In genomic region chrX:53072418-53073114, GRCh38 we compare ENCODE assay signal across 8 cellular contexts. TPM values are rescaled to one million over a fixed set of nuclear protein-coding genes. Genes with fewer than 3 reads are reported as not detected.
DNase-seq lines count a peak whose midpoint lies in the region; ATAC-seq, FAIRE-seq and TF ChIP-seq lines count a peak whose summit lies in the region.

No MANE protein-coding gene starts in this region.

- TF ChIP-seq CTCF in H1 (IDR thresholded peaks at IDR 0.05; ENCODE audit: control extremely low read depth in 1 of 3, insufficient read depth in 1 of 3, low read depth in 1 of 3, low read length in 3 of 3) (no peak), GM20000 (IDR thresholded peaks at IDR 0.05; ENCODE audit: extremely low read depth, missing control alignments) (no peak)

- TF ChIP-seq EP300 in H1 (IDR thresholded peaks at IDR 0.05; ENCODE audit: borderline replicate concordance in 1 of 2, low read depth in 2 of 2, low read length in 2 of 2), result no peak

- no peak overlapping the region for H3K56ac ChIP-seq in H1 (replicated peaks; ENCODE audit: insufficient read length, low read depth, low read length)

- peak; percentile 26 for DNase-seq in NCI-H2171 treated with DMSO at 0.1 percent for 48 hours (lab: John Stamatoyannopoulos, UW)
- no peak for DNase-seq in NCI-H2171 (lab: John Stamatoyannopoulos, UW)
- peak; percentile 55 for DNase-seq in NCI-H69 (lab: John Stamatoyannopoulos, UW)
- DNase-seq in H1 (ENCODE audit: low read depth in 1 of 2, low spot score in 2 of 2), result no peak
- DNase-seq in GM20000 (ENCODE audit: low spot score), result no peak
- DNase-seq in frontal cortex (ENCODE audit: low spot score in 2 of 2), result no peak
- DNase-seq in NCI-H510A treated with DMSO at 0.1 percent for 48 hours (lab: John Stamatoyannopoulos, UW), result no peak

- peak overlapping the region; percentile 51 to 87; a peak in 2 of 4 replicates for H3K4me2 ChIP-seq in H1 (ENCODE audit: insufficient read depth in 1 of 2, low read depth in 2 of 2, low read length in 2 of 2)

- 67% methylated on average over 5 of the region's 9 CpGs; no CpG with 5 or more reads in 1 of the 2 experiments for WGBS in H1 (ENCODE audit: extremely low coverage in 1 of 2, insufficient coverage in 1 of 2, insufficient read length in 1 of 2, insufficient replicate concordance in 2 of 2, low coverage in 1 of 2, low lambda C conversion rate in 2 of 2, missing lambda C conversion rate in 1 of 2), 2 experiments

- no peak overlapping the region for H3K4ac ChIP-seq in H1 (replicated peaks; ENCODE audit: insufficient read length, low read depth, low read length)

- H3K4me1 ChIP-seq in H1 (replicated peaks in 1 of 4; ENCODE audit: control insufficient read depth in 3 of 4, insufficient read depth in 4 of 4, low read length in 3 of 4), result peaks cover 0 to 5% (median 1%) of the 10 kb centered on the region in 4 experiments; a peak in 2 of 7 replicates

- H3K36me3 ChIP-seq in H1 (ENCODE audit: control insufficient read depth in 2 of 4, insufficient read depth in 4 of 4, low read length in 3 of 4), result no peaks in the 10 kb centered on the region

- H3K36me3 Mint-ChIP-seq in stimulated activated memory B cell treated with anti-CD40 and anti-IgM and Interleukin-4, amounts not matched to agents 10 μg/mL and 1 μg/mL and 100 μg/mL, for 72 hours, result no peaks in the 10 kb centered on the region

- peak; percentile 37 for ATAC-seq in stimulated activated memory B cell treated with anti-CD40 and anti-IgM and Interleukin-4, amounts not matched to agents 10 μg/mL and 1 μg/mL and 100 μg/mL, for 72 hours

- H3K4me3 ChIP-seq in H1 (ENCODE audit: extremely low read depth in 1 of 4, insufficient read depth in 2 of 4, low read depth in 3 of 4, low read length in 4 of 4), result peak overlapping the region in 1 of 4 experiments; percentile 55; a peak in 2 of 8 replicates

- TF ChIP-seq RAD21 in H1 (IDR thresholded peaks at IDR 0.05 in 1 of 2, conservative IDR thresholded peaks at IDR 0.05 in 1 of 2; ENCODE audit: low read depth in 2 of 2, low read length in 2 of 2), result no peak

- H3K79me2 ChIP-seq in H1 (ENCODE audit: control insufficient read depth in 1 of 2, insufficient read depth in 2 of 2, low read length in 2 of 2), result no peaks in the 10 kb centered on the region

- H2BK15ac ChIP-seq in H1 (ENCODE audit: low read length), result no peak overlapping the region

- H3K4me1 Mint-ChIP-seq in stimulated activated memory B cell treated with anti-CD40 and anti-IgM and Interleukin-4, amounts not matched to agents 10 μg/mL and 1 μg/mL and 100 μg/mL, for 72 hours, result peaks cover 20% of the 10 kb centered on the region

- CTCF ChIA-PET in H1 (lab: Charles Lee; ENCODE audit: partially characterized antibody), result interaction anchor here (0.7 to 1.6 kb wide), 10 partner anchors 14 to 1578 kb away, joined by 3 to 7 read pairs (median 3); no protein-coding TSS in a partner anchor

- no peak overlapping the region for H2AFZ ChIP-seq in H1 (ENCODE audit: low read length)

- H3K27me3 ChIP-seq in H1 (replicated peaks in 1 of 4; ENCODE audit: control insufficient read depth in 3 of 4, extremely low read depth in 1 of 4, insufficient read depth in 3 of 4, low read length in 3 of 4), result no peaks in the 10 kb centered on the region

- H3K27me3 Mint-ChIP-seq in stimulated activated memory B cell treated with anti-CD40 and anti-IgM and Interleukin-4, amounts not matched to agents 10 μg/mL and 1 μg/mL and 100 μg/mL, for 72 hours, result no peaks in the 10 kb centered on the region

- no peaks in the 10 kb centered on the region for H3K79me1 ChIP-seq in H1 (ENCODE audit: low read depth, low read length)

- H4K5ac ChIP-seq in H1 (ENCODE audit: insufficient read length, low read depth, low read length), result no peak overlapping the region

- H3K4me3 Mint-ChIP-seq in stimulated activated memory B cell treated with anti-CD40 and anti-IgM and Interleukin-4, amounts not matched to agents 10 μg/mL and 1 μg/mL and 100 μg/mL, for 72 hours, result peak overlapping the region; percentile 78

- H4K20me1 ChIP-seq in H1 (replicated peaks in 1 of 2; ENCODE audit: control insufficient read depth in 1 of 2, insufficient read depth in 2 of 2, low read length in 2 of 2), result no peaks in the 10 kb centered on the region

- H3K27ac Mint-ChIP-seq in stimulated activated memory B cell treated with anti-CD40 and anti-IgM and Interleukin-4, amounts not matched to agents 10 μg/mL and 1 μg/mL and 100 μg/mL, for 72 hours, result peak overlapping the region; percentile 84

- FAIRE-seq in H1 (lab: Jason Lieb, UNC) (no peak), frontal cortex (lab: Jason Lieb, UNC) (no peak)

- H3K18ac ChIP-seq in H1 (ENCODE audit: extremely low read depth, low read length), result no peak overlapping the region

- no peak overlapping the region for H2BK12ac ChIP-seq in H1 (ENCODE audit: low read depth, low read length)

- H3K14ac ChIP-seq in H1 (ENCODE audit: insufficient read length), result no peak overlapping the region

- no peak overlapping the region for H2BK5ac ChIP-seq in H1 (ENCODE audit: low read depth, low read length)

- TF ChIP-seq POLR2A in H1 (IDR thresholded peaks at IDR 0.05; ENCODE audit: control extremely low read depth in 1 of 2, low read depth in 2 of 2, low read length in 2 of 2), result no peak

- no peaks in the 10 kb centered on the region for H3K9me3 Mint-ChIP-seq in stimulated activated memory B cell treated with anti-CD40 and anti-IgM and Interleukin-4, amounts not matched to agents 10 μg/mL and 1 μg/mL and 100 μg/mL, for 72 hours

- no peak overlapping the region for H3K23ac ChIP-seq in H1 (ENCODE audit: insufficient read length)

- peaks cover 3% of the 10 kb centered on the region; the same call in 1 of the 2 replicates for H3K23me2 ChIP-seq in H1 (ENCODE audit: low read depth, low read length)

- no peak overlapping the region for H2AK5ac ChIP-seq in H1 (ENCODE audit: low read depth, low read length)

- no peak overlapping the region for H3K9ac ChIP-seq in H1 (replicated peaks in 1 of 4; ENCODE audit: extremely low read depth in 1 of 4, low read depth in 3 of 4, low read length in 3 of 4)

- POLR2A ChIA-PET in H1 (lab: Charles Lee; ENCODE audit: partially characterized antibody), result interaction anchor here (0.8 to 2.0 kb wide), 2 partner anchors 10 to 17 kb away, joined by 3 to 12 read pairs; partner anchors contain the start of gene TSPYL2

- H4K91ac ChIP-seq in H1 (replicated peaks; ENCODE audit: insufficient read length, low read length), result no peak overlapping the region

- H3K27ac ChIP-seq in H1 (ENCODE audit: low read depth, low read length), result no peak overlapping the region

- no peaks in the 10 kb centered on the region for H3K9me3 ChIP-seq in H1 (ENCODE audit: insufficient read depth in 2 of 2, low read depth in 1 of 2, low read length in 1 of 2)

- H2BK20ac ChIP-seq in H1 (ENCODE audit: low read length), result no peak overlapping the region

- no peak overlapping the region for H2BK120ac ChIP-seq in H1 (replicated peaks; ENCODE audit: low read depth, low read length)

- no peak overlapping the region for H4K8ac ChIP-seq in H1 (ENCODE audit: extremely low read depth, insufficient read depth, low read length)

TF ChIP-seq in H1, 55 proteins besides CTCF, POLR2A, EP300 and RAD21 (continues in another document):
- TF ChIP-seq NRF1 (IDR thresholded peaks at IDR 0.05; ENCODE audit: low read depth, low read length) (no peak), EGR1 (IDR thresholded peaks at IDR 0.05; ENCODE audit: borderline replicate concordance, low read depth, low read length) (no peak), TAF1 (IDR thresholded peaks at IDR 0.05; ENCODE audit: low read depth, low read length) (no peak), CHD2 (IDR thresholded peaks at IDR 0.05; ENCODE audit: low read length) (no peak), BACH1 (IDR thresholded peaks at IDR 0.05; ENCODE audit: low read length) (no peak), YY1 (IDR thresholded peaks at IDR 0.05; ENCODE audit: low read depth, low read length) (no peak), HDAC6 (IDR thresholded peaks at IDR 0.05; ENCODE audit: low read depth, low read length) (no peak)

RNA-seq across cellular contexts. Expression of gene TSPYL2, which starts 9.6 kb away (rescaled TPM):
- total RNA-seq in H1 (2021; fragmentation: NEBNext Ultra II Directional; extraction: Animal tissue kit (Norgen Biotek cat#: 25700)), result 13.7 and 14.0 TPM in 2 replicates
- 13.4 and 13.7 TPM in 2 replicates for polyA plus RNA-seq in H1 (2011; rRNA removed)
- polyA plus RNA-seq in H1 (2011; cell fraction: cytosol; rRNA removed), result 17.8 TPM
- polyA plus RNA-seq in H1 (2011; cell fraction: nucleus; rRNA removed), result 30.1 TPM
- polyA plus RNA-seq in H1 (2012, experiment 1 of 2), result 21.1 to 25.6 TPM (median 24.1 TPM) in 4 replicates
- 5.4 TPM for polyA plus RNA-seq in H1 (2012, experiment 2 of 2)
- 16.7 TPM for polyA plus RNA-seq in H1 (2013, experiment 1 of 2)
- 15.2 TPM for polyA plus RNA-seq in H1 (2013, experiment 2 of 2)
- polyA minus RNA-seq in H1 (2011; rRNA and poly(A)+ RNA removed), result 7.3 and 9.6 TPM in 2 replicates
- 9.6 TPM for polyA minus RNA-seq in H1 (2011; cell fraction: cytosol; rRNA and poly(A)+ RNA removed)
- polyA minus RNA-seq in H1 (2011; cell fraction: nucleus; rRNA and poly(A)+ RNA removed), result 10.6 TPM
- total RNA-seq in frontal cortex, result 10.2 TPM

RNA-seq across cellular contexts. Expression of gene KANTR, which starts 21.4 kb away (rescaled TPM):
- 7.5 and 9.5 TPM in 2 replicates for total RNA-seq in H1 (2021; fragmentation: NEBNext Ultra II Directional; extraction: Animal tissue kit (Norgen Biotek cat#: 25700))
- polyA plus RNA-seq in H1 (2011; rRNA removed), result 5.9 and 7.7 TPM in 2 replicates
- polyA plus RNA-seq in H1 (2011; cell fraction: cytosol; rRNA removed), result 5.2 TPM
- polyA plus RNA-seq in H1 (2011; cell fraction: nucleus; rRNA removed), result 40.0 TPM
- polyA plus RNA-seq in H1 (2012, experiment 1 of 2), result 3.5 to 6.6 TPM (median 4.6 TPM) in 4 replicates
- polyA plus RNA-seq in H1 (2012, experiment 2 of 2), result 0.47 TPM
- polyA plus RNA-seq in H1 (2013, experiment 1 of 2), result 5.5 TPM
- polyA plus RNA-seq in H1 (2013, experiment 2 of 2), result 3.5 TPM
- polyA minus RNA-seq in H1 (2011; rRNA and poly(A)+ RNA removed), result 66.2 and 69.4 TPM in 2 replicates
- 15.3 TPM for polyA minus RNA-seq in H1 (2011; cell fraction: cytosol; rRNA and poly(A)+ RNA removed)
- 96.4 TPM for polyA minus RNA-seq in H1 (2011; cell fraction: nucleus; rRNA and poly(A)+ RNA removed)
- total RNA-seq in frontal cortex, result 22.8 TPM

RNA-seq across cellular contexts. Expression of gene GPR173, which starts 24.0 kb away (rescaled TPM):
- 5.8 and 7.0 TPM in 2 replicates for total RNA-seq in H1 (2021; fragmentation: NEBNext Ultra II Directional; extraction: Animal tissue kit (Norgen Biotek cat#: 25700))
- 11.3 and 14.1 TPM in 2 replicates for polyA plus RNA-seq in H1 (2011; rRNA removed)
- polyA plus RNA-seq in H1 (2011; cell fraction: cytosol; rRNA removed), result 8.2 TPM
- 18.3 TPM for polyA plus RNA-seq in H1 (2011; cell fraction: nucleus; rRNA removed)
- polyA plus RNA-seq in H1 (2012, experiment 1 of 2), result 7.3 to 9.7 TPM (median 8.4 TPM) in 4 replicates
- 4.7 TPM for polyA plus RNA-seq in H1 (2012, experiment 2 of 2)
- polyA plus RNA-seq in H1 (2013, experiment 1 of 2), result 4.0 TPM
- polyA plus RNA-seq in H1 (2013, experiment 2 of 2), result 3.6 TPM
- polyA minus RNA-seq in H1 (2011; rRNA and poly(A)+ RNA removed), result 8.0 and 8.8 TPM in 2 replicates
- 5.8 TPM for polyA minus RNA-seq in H1 (2011; cell fraction: cytosol; rRNA and poly(A)+ RNA removed)
- polyA minus RNA-seq in H1 (2011; cell fraction: nucleus; rRNA and poly(A)+ RNA removed), result 5.3 TPM
- total RNA-seq in frontal cortex, result 21.2 TPM

Comparison
In these comparisons a context has a peak if more than half of its experiments do, and no peak if none do; other contexts are left out.
1. DNase-seq: peak in NCI-H2171 treated with DMSO at 0.1 percent for 48 hours (single experiment) and NCI-H69 (single experiment); none in NCI-H2171 (single experiment), H1 (0 of 2), GM20000 (single experiment), frontal cortex (0 of 2) and NCI-H510A treated with DMSO at 0.1 percent for 48 hours (single experiment).